Comparison of ENCODE assay signal across 1 cellular context in genomic region chr16:10521681-10522274, GRCh38.
TF ChIP-seq lines count a peak whose summit lies in the region.

No MANE protein-coding gene starts in this region.

TF ChIP-seq in HepG2, 621 proteins besides CTCF, POLR2A, EP300 and RAD21 (continued from another document and continues in another):
- TF ChIP-seq CSRNP1 (CRISPR knock-in tag; IDR thresholded peaks at IDR 0.05) (0 out of 2 replicates have a peak, but pooled peaks have one; percentile 50), ARID5B (CRISPR knock-in tag; IDR thresholded peaks at IDR 0.05) (peak; percentile 26; the same call in 1 of the 2 replicates), FOXA3 (CRISPR knock-in tag; IDR thresholded peaks at IDR 0.05) (0 out of 2 replicates have a peak, but pooled peaks have one; percentile 37), ZBTB7B (CRISPR knock-in tag; IDR thresholded peaks at IDR 0.05) (no peak), ZBTB4 (CRISPR knock-in tag; IDR thresholded peaks at IDR 0.05; ENCODE audit: borderline replicate concordance) (no peak), ZSCAN22 (CRISPR knock-in tag; IDR thresholded peaks at IDR 0.05) (no peak), BATF2 (CRISPR knock-in tag; IDR thresholded peaks at IDR 0.05) (no peak), IRF2 (CRISPR knock-in tag; IDR thresholded peaks at IDR 0.05) (peak; percentile 50; the same call in 1 of the 2 replicates), FOSL2 (CRISPR knock-in tag; IDR thresholded peaks at IDR 0.05) (peak; percentile 43; the same call in 1 of the 2 replicates), STAG1 (CRISPR knock-in tag; IDR thresholded peaks at IDR 0.05) (peak; percentile 93), POLR2AphosphoS5 (IDR thresholded peaks at IDR 0.05; ENCODE audit: low read depth, low read length) (no peak), RARA (CRISPR knock-in tag; IDR thresholded peaks at IDR 0.05) (0 out of 2 replicates have a peak, but pooled peaks have one; percentile 33), PHF21A (CRISPR knock-in tag; IDR thresholded peaks at IDR 0.05) (0 out of 2 replicates have a peak, but pooled peaks have one; percentile 20), NONO (IDR thresholded peaks at IDR 0.05) (no peak), NONO (CRISPR knock-in tag; conservative IDR thresholded peaks at IDR 0.05) (0 out of 2 replicates have a peak, but pooled peaks have one; percentile 29), HIC2 (CRISPR knock-in tag; IDR thresholded peaks at IDR 0.05; ENCODE audit: low read depth) (no peak), ZMYM2 (CRISPR knock-in tag; IDR thresholded peaks at IDR 0.05) (no peak), XRCC5 (optimal IDR thresholded peaks at IDR 0.05; ENCODE audit: low read length) (peak; percentile 90), E2F5 (CRISPR knock-in tag; conservative IDR thresholded peaks at IDR 0.05) (no peak), RAD51 (IDR thresholded peaks at IDR 0.05; ENCODE audit: borderline replicate concordance) (no peak), NPAS2 (CRISPR knock-in tag; IDR thresholded peaks at IDR 0.05; ENCODE audit: borderline replicate concordance) (no peak), DNMT1 (CRISPR knock-in tag; IDR thresholded peaks at IDR 0.05) (0 out of 2 replicates have a peak, but pooled peaks have one; percentile 34), POGZ (CRISPR knock-in tag; IDR thresholded peaks at IDR 0.05) (no peak), ZNF274 (CRISPR knock-in tag; IDR thresholded peaks at IDR 0.05) (no peak), SOX6 (IDR thresholded peaks at IDR 0.05) (no peak), SOX6 (CRISPR knock-in tag; IDR thresholded peaks at IDR 0.05) (peak; percentile 31; the same call in 1 of the 2 replicates), NFATC3 (CRISPR knock-in tag; IDR thresholded peaks at IDR 0.05) (peak; percentile 35; the same call in 1 of the 2 replicates), ARID3A (IDR thresholded peaks at IDR 0.05; ENCODE audit: low read depth, low read length) (peak; percentile 87), KLF12 (CRISPR knock-in tag; IDR thresholded peaks at IDR 0.05; ENCODE audit: borderline replicate concordance) (no peak), ZMYM4 (CRISPR knock-in tag; IDR thresholded peaks at IDR 0.05) (peak; percentile 45; the same call in 1 of the 2 replicates), ZSCAN25 (CRISPR knock-in tag; IDR thresholded peaks at IDR 0.05) (0 out of 2 replicates have a peak, but pooled peaks have one; percentile 35), SMYD3 (CRISPR knock-in tag; IDR thresholded peaks at IDR 0.05) (peak; percentile 43; the same call in 1 of the 2 replicates), ARNTL (CRISPR knock-in tag; IDR thresholded peaks at IDR 0.05) (no peak), KAT8 (CRISPR knock-in tag; IDR thresholded peaks at IDR 0.05) (0 out of 2 replicates have a peak, but pooled peaks have one; percentile 12), SMAD9 (CRISPR knock-in tag; IDR thresholded peaks at IDR 0.05) (0 out of 2 replicates have a peak, but pooled peaks have one; percentile 24), ZBTB14 (CRISPR knock-in tag; IDR thresholded peaks at IDR 0.05) (no peak), MAFG (CRISPR knock-in tag; IDR thresholded peaks at IDR 0.05) (no peak), HMGXB4 (CRISPR knock-in tag; IDR thresholded peaks at IDR 0.05; ENCODE audit: borderline replicate concordance in 1 of 2, low read depth in 1 of 2) (peak; percentile 65 to 79; a peak in 2 of 4 replicates), ZMAT3 (CRISPR knock-in tag; conservative IDR thresholded peaks at IDR 0.05) (0 out of 2 replicates have a peak, but pooled peaks have one; percentile 46), TRIM24 (CRISPR knock-in tag; IDR thresholded peaks at IDR 0.05) (no peak), HNRNPUL1 (IDR thresholded peaks at IDR 0.05; ENCODE audit: low read depth, low read length) (no peak), MIXL1 (CRISPR knock-in tag; IDR thresholded peaks at IDR 0.05) (peak; percentile 73; the same call in 1 of the 2 replicates), SMARCC2 (IDR thresholded peaks at IDR 0.05) (no peak), TFE3 (CRISPR knock-in tag; IDR thresholded peaks at IDR 0.05) (0 out of 2 replicates have a peak, but pooled peaks have one; percentile 31), MAFF (IDR thresholded peaks at IDR 0.05; ENCODE audit: low read depth, low read length) (0 out of 2 replicates have a peak, but pooled peaks have one; percentile 2), CBX2 (IDR thresholded peaks at IDR 0.05; ENCODE audit: low read depth, low read length) (no peak), CBX2 (CRISPR knock-in tag; IDR thresholded peaks at IDR 0.05; ENCODE audit: low read depth) (no peak)
